In the genomic region with DNA sequence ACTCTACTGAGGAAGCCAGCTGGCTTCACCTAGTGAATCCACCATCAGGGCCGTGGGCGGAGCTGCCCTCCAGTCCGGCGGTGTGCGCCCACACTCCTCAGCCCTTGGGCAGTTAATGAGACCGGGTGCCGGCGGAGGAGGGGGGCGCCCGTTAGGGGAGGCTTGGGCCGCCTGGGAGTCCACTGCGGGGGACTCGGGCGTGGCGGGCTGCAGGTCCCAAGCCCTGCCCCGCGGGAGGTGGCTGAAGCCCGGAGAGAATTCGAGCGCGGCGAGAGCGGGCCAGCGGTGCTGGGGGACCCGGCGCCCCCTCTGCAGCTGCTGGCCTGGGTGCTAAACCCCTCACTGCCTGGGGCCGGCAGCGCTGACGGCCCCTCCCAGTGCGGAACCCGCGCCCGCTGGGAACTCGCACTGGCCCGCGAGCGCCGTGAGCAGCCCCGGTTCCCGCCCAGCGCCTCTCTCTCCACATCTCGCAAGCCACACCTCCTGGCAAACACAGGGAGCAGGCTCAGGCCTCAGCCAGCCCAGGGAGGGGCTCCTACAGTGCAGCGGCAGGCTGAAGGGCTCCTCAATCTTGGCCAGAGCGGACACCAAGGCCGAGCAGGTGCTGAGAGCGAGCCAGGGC, we compare ENCODE assay signal across 19 cellular contexts. TPM values are rescaled to one million over a fixed set of nuclear protein-coding genes. Genes with fewer than 3 reads are reported as not detected.
DNase-seq lines count a peak whose midpoint lies in the region; ATAC-seq and TF ChIP-seq lines count a peak whose summit lies in the region.
"Had no signal": no experiment of that assay in that cellular context is flagged by ENCODE, and none has a peak within 500 bp of the region (broad histone marks: within the 10 kb centered on the region; RNA-seq: fewer than 3 reads in every experiment).

No MANE protein-coding gene starts in this region.

- no peaks in the 10 kb centered on the region for H3K4me1 ChIP-seq in neuronal stem cell (ENCODE audit: control insufficient read depth in 2 of 2, insufficient read depth in 1 of 2, low read depth in 1 of 2, low read length in 2 of 2)
- H3K4me1 ChIP-seq: BE2C; BLaER1 treated with 17β-estradiol and CSF1 and Interleukin-3, amounts not matched to agents 10 nM and 100 nM had no signal

- no peaks in the 10 kb centered on the region for H3K9me3 Mint-ChIP-seq in stimulated activated naive CD8-positive, alpha-beta T cell treated with anti-CD3 and anti-CD28 coated beads, Interleukin-15, amount 100 ng/mL, for 72 hours
- peaks cover 2% of the 10 kb centered on the region for H3K9me3 Mint-ChIP-seq in glutamatergic neuron (ENCODE audit: unreplicated experiment)

- H4K91ac ChIP-seq in neuronal stem cell (ENCODE audit: low read depth, low read length, poor library complexity) = no peak overlapping the region

- H2BK120ac ChIP-seq in neuronal stem cell (ENCODE audit: low read depth, low read length) = no peak overlapping the region

- peak overlapping the region; percentile 24 for H3K9ac ChIP-seq in neuronal stem cell (ENCODE audit: low read depth, low read length, poor library complexity)
- H3K9ac ChIP-seq: BLaER1 treated with 17β-estradiol and CSF1 and Interleukin-3, amounts not matched to agents 10 nM and 100 nM had no signal

- H2BK12ac ChIP-seq in neuronal stem cell (ENCODE audit: low read length) = no peak overlapping the region

- H3K4me3 Mint-ChIP-seq in stimulated activated naive CD8-positive, alpha-beta T cell treated with anti-CD3 and anti-CD28 coated beads, Interleukin-15, amount 100 ng/mL, for 72 hours = no peak overlapping the region
- H3K4me3 Mint-ChIP-seq in glutamatergic neuron (ENCODE audit: unreplicated experiment) = no peak overlapping the region
- H3K4me3 Mint-ChIP-seq: CD4-positive, alpha-beta memory T cell had no signal

- no peak overlapping the region for H3K27ac Mint-ChIP-seq in stimulated activated naive CD8-positive, alpha-beta T cell treated with anti-CD3 and anti-CD28 coated beads, Interleukin-15, amount 100 ng/mL, for 72 hours
- no peak overlapping the region for H3K27ac Mint-ChIP-seq in glutamatergic neuron (ENCODE audit: unreplicated experiment)
- H3K27ac Mint-ChIP-seq: CD4-positive, alpha-beta memory T cell had no signal

- no peaks in the 10 kb centered on the region for H3K4me1 Mint-ChIP-seq in stimulated activated naive CD8-positive, alpha-beta T cell treated with anti-CD3 and anti-CD28 coated beads, Interleukin-15, amount 100 ng/mL, for 72 hours
- H3K4me1 Mint-ChIP-seq in glutamatergic neuron (ENCODE audit: low read depth, unreplicated experiment) = no peaks in the 10 kb centered on the region

- no peaks in the 10 kb centered on the region for H3K36me3 ChIP-seq in neuronal stem cell (replicated peaks in 1 of 2; ENCODE audit: control insufficient read depth in 2 of 2, insufficient read depth in 2 of 2, low read length in 2 of 2)
- H3K36me3 ChIP-seq: BE2C; BLaER1 treated with 17β-estradiol and CSF1 and Interleukin-3, amounts not matched to agents 10 nM and 100 nM had no signal

- H3K4ac ChIP-seq in neuronal stem cell (ENCODE audit: low read length) = no peak overlapping the region

- H3K36me3 Mint-ChIP-seq in glutamatergic neuron (ENCODE audit: unreplicated experiment) = no peaks in the 10 kb centered on the region
- H3K36me3 Mint-ChIP-seq: CD4-positive, alpha-beta memory T cell had no signal

- WGBS in neuronal stem cell (ENCODE audit: extremely low coverage in 2 of 2, insufficient read length in 2 of 2, insufficient replicate concordance in 1 of 2), 2 donors = no CpG with 5 or more reads among the region's 46 CpGs

- H3K4me3 ChIP-seq in neuronal stem cell (ENCODE audit: low read length in 2 of 2) = no peak overlapping the region
- H3K4me3 ChIP-seq: A549; BLaER1 treated with 17β-estradiol and CSF1 and Interleukin-3, amounts not matched to agents 10 nM and 100 nM had no signal

- no peak overlapping the region for H2AFZ ChIP-seq in neuronal stem cell (ENCODE audit: low read length)

- no peak for DNase-seq in stimulated activated naive CD8-positive, alpha-beta T cell treated with anti-CD3 and anti-CD28 coated beads, Interleukin-15, amount 100 ng/mL, for 72 hours
- no peak for DNase-seq in stimulated activated naive CD8-positive, alpha-beta T cell treated with anti-CD3 and anti-CD28 coated beads, Interleukin-15, Interleukin-2, amounts not matched to agents 100 U/mL and 50 U/mL, for 24 hours
- peak; percentile 18 for DNase-seq in glutamatergic neuron
- DNase-seq in neuronal stem cell (ENCODE audit: low spot score) = no peak
- DNase-seq in activated effector memory CD4-positive, alpha-beta T cell treated with Interleukin-2 at 50 U/mL for 16 hours = no peak
- no peak for DNase-seq in activated CD4-positive, CD25-positive, alpha-beta regulatory T cell (lab: John Stamatoyannopoulos, UW)
- DNase-seq: 8988T; AML-193; BE2C; Calu3; CD4-positive, alpha-beta memory T cell; COR-L47; DMS53; DMS79 treated with DMSO at 0.1 percent for 48 hours; GF-D8; H7 had no signal

- H2AK5ac ChIP-seq in neuronal stem cell (ENCODE audit: low read depth, low read length) = no peak overlapping the region

- ATAC-seq in stimulated activated naive CD8-positive, alpha-beta T cell treated with anti-CD3 and anti-CD28 coated beads, Interleukin-15, amount 100 ng/mL, for 72 hours = peak; percentile 69
- no peak for ATAC-seq in stimulated activated naive CD8-positive, alpha-beta T cell treated with anti-CD3 and anti-CD28 coated beads, Interleukin-15, Interleukin-2, amounts not matched to agents 100 U/mL and 50 U/mL, for 24 hours
- ATAC-seq in GM21447 (IDR thresholded peaks at IDR 0.05; ENCODE audit: unreplicated experiment) = no peak

- H3K23ac ChIP-seq in neuronal stem cell (ENCODE audit: low read depth, low read length, poor library complexity) = no peak overlapping the region

- H3K27me3 Mint-ChIP-seq in stimulated activated naive CD8-positive, alpha-beta T cell treated with anti-CD3 and anti-CD28 coated beads, Interleukin-15, amount 100 ng/mL, for 72 hours = peaks cover 24% of the 10 kb centered on the region
- no peaks in the 10 kb centered on the region for H3K27me3 Mint-ChIP-seq in glutamatergic neuron (ENCODE audit: unreplicated experiment)

- no peak overlapping the region for H2BK5ac ChIP-seq in neuronal stem cell (ENCODE audit: low read length)

- H3K27ac ChIP-seq in neuronal stem cell (replicated peaks; ENCODE audit: low read length) = no peak overlapping the region
- H3K27ac ChIP-seq: BLaER1 treated with 17β-estradiol and CSF1 and Interleukin-3, amounts not matched to agents 10 nM and 100 nM had no signal

- H3K9me3 ChIP-seq in neuronal stem cell (replicated peaks in 1 of 2; ENCODE audit: control insufficient read depth in 2 of 2, insufficient read depth in 1 of 2, low read depth in 1 of 2, low read length in 2 of 2) = peaks cover 0 to 2% of the 10 kb centered on the region in 2 donors
- H3K9me3 ChIP-seq: A549, BE2C had no signal

- H4K8ac ChIP-seq in neuronal stem cell (ENCODE audit: low read depth, low read length) = no peak overlapping the region

- no peak overlapping the region for H3K18ac ChIP-seq in neuronal stem cell (ENCODE audit: low read length)

- TF ChIP-seq CTCF in glutamatergic neuron (IDR thresholded peaks at IDR 0.05; ENCODE audit: partially characterized antibody, unreplicated experiment) = no peak

- H3K4me2 ChIP-seq in neuronal stem cell (ENCODE audit: insufficient read depth, low read length, poor library complexity, severe bottlenecking) = no peak overlapping the region
- H3K4me2 ChIP-seq: A549; BLaER1 treated with 17β-estradiol and CSF1 and Interleukin-3, amounts not matched to agents 10 nM and 100 nM had no signal

- H3K14ac ChIP-seq in neuronal stem cell (ENCODE audit: low read length) = no peak overlapping the region

- peaks cover 0 to 7% (median 0%) of the 10 kb centered on the region in 3 experiments for H3K27me3 ChIP-seq in neuronal stem cell (ENCODE audit: control insufficient read depth in 3 of 3, insufficient read depth in 3 of 3, low read depth in 1 of 3, low read length in 3 of 3)
- H3K27me3 ChIP-seq: BE2C; BLaER1 treated with 17β-estradiol and CSF1 and Interleukin-3, amounts not matched to agents 10 nM and 100 nM had no signal

- H2BK15ac ChIP-seq in neuronal stem cell (ENCODE audit: low read length) = no peak overlapping the region

- H3K79me1 ChIP-seq in neuronal stem cell (ENCODE audit: low read depth, low read length) = no peaks in the 10 kb centered on the region

RNA-seq across cellular contexts. Expression of a gene that starts 38.4 kb away (rescaled TPM):
- 13.2 TPM for total RNA-seq in glutamatergic neuron (ENCODE audit: unreplicated experiment)
- 20.2 TPM for polyA plus RNA-seq in neuronal stem cell (2013, experiment 1 of 2)
- polyA plus RNA-seq in neuronal stem cell (2013, experiment 2 of 2) = 20.7 TPM
